Comparison of ENCODE assay signal across 1 cellular context in genomic region chr9:126914458-126915280, GRCh38.
A peak's percentile ranks its signal among the peaks of the same experiment; 100 is the strongest.
TF ChIP-seq lines count a peak whose summit lies in the region.

A gene with protein sequence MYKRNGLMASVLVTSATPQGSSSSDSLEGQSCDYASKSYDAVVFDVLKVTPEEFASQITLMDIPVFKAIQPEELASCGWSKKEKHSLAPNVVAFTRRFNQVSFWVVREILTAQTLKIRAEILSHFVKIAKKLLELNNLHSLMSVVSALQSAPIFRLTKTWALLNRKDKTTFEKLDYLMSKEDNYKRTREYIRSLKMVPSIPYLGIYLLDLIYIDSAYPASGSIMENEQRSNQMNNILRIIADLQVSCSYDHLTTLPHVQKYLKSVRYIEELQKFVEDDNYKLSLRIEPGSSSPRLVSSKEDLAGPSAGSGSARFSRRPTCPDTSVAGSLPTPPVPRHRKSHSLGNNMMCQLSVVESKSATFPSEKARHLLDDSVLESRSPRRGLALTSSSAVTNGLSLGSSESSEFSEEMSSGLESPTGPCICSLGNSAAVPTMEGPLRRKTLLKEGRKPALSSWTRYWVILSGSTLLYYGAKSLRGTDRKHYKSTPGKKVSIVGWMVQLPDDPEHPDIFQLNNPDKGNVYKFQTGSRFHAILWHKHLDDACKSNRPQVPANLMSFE (plus strand): TSS chr9:126914782. CDS start chr9:126962290, 47,508 bp downstream.

TF ChIP-seq in HepG2, 621 proteins besides CTCF, POLR2A, EP300 and RAD21 (continued from another document and continues in another):
- no peak for TF ChIP-seq TAF15 (IDR thresholded peaks at IDR 0.05; ENCODE audit: low read depth, low read length, poor library complexity, severe bottlenecking)
- TF ChIP-seq ZNF772 (CRISPR knock-in tag; IDR thresholded peaks at IDR 0.05): no peak
- TF ChIP-seq CBX2 (IDR thresholded peaks at IDR 0.05; ENCODE audit: low read depth, low read length): no peak
- TF ChIP-seq CBX2 (CRISPR knock-in tag; IDR thresholded peaks at IDR 0.05; ENCODE audit: low read depth): no peak
- no peak for TF ChIP-seq HDAC6 (IDR thresholded peaks at IDR 0.05; ENCODE audit: low read depth, low read length)
- TF ChIP-seq, protein P1, sequence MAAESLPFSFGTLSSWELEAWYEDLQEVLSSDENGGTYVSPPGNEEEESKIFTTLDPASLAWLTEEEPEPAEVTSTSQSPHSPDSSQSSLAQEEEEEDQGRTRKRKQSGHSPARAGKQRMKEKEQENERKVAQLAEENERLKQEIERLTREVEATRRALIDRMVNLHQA (CRISPR knock-in tag; IDR thresholded peaks at IDR 0.05): no peak
- TF ChIP-seq ZNF709 (CRISPR knock-in tag; IDR thresholded peaks at IDR 0.05): no peak
- TF ChIP-seq NR2F2 (IDR thresholded peaks at IDR 0.05; ENCODE audit: borderline replicate concordance, low read depth): no peak
- TF ChIP-seq GABPB1 (CRISPR knock-in tag; IDR thresholded peaks at IDR 0.05): peak; percentile 58
- no peak for TF ChIP-seq ZNF136 (CRISPR knock-in tag; IDR thresholded peaks at IDR 0.05; ENCODE audit: low read depth)
- TF ChIP-seq KDM2A (CRISPR knock-in tag; IDR thresholded peaks at IDR 0.05; ENCODE audit: borderline replicate concordance, low read depth): peak; percentile 49; the same call in 1 of the 2 replicates
- TF ChIP-seq ZMAT5 (CRISPR knock-in tag; IDR thresholded peaks at IDR 0.05; ENCODE audit: borderline replicate concordance, low read depth): no peak
- no peak for TF ChIP-seq PHF20 (CRISPR knock-in tag; IDR thresholded peaks at IDR 0.05)
- TF ChIP-seq BATF2 (CRISPR knock-in tag; IDR thresholded peaks at IDR 0.05): no peak
- peak; percentile 27; the same call in 1 of the 2 replicates for TF ChIP-seq MYC (CRISPR knock-in tag; IDR thresholded peaks at IDR 0.05; ENCODE audit: borderline replicate concordance)
- TF ChIP-seq NFYB (CRISPR knock-in tag; IDR thresholded peaks at IDR 0.05): peak; percentile 89
- TF ChIP-seq ZNF879 (CRISPR knock-in tag; IDR thresholded peaks at IDR 0.05): no peak
- peak; percentile 64 for TF ChIP-seq CREB1 (IDR thresholded peaks at IDR 0.05)
- no peak for TF ChIP-seq CREB1 (CRISPR knock-in tag; IDR thresholded peaks at IDR 0.05)
- no peak for TF ChIP-seq PAF1 (CRISPR knock-in tag; IDR thresholded peaks at IDR 0.05)
- TF ChIP-seq SP4 (CRISPR knock-in tag; IDR thresholded peaks at IDR 0.05): peak; percentile 45; the same call in 1 of the 2 replicates
- no peak for TF ChIP-seq EZH2 (conservative IDR thresholded peaks at IDR 0.05; ENCODE audit: low read depth, low read length)
- 0 out of 2 replicates have a peak, but pooled peaks have one; percentile 56 for TF ChIP-seq SALL2 (CRISPR knock-in tag; IDR thresholded peaks at IDR 0.05)
- TF ChIP-seq SPEN (CRISPR knock-in tag; IDR thresholded peaks at IDR 0.05; ENCODE audit: low read depth): no peak; the same call in 1 of the 2 replicates
- no peak for TF ChIP-seq ZNF619 (CRISPR knock-in tag; IDR thresholded peaks at IDR 0.05)
- no peak for TF ChIP-seq PPARG (CRISPR knock-in tag; conservative IDR thresholded peaks at IDR 0.05)
- no peak for TF ChIP-seq ZNF710 (CRISPR knock-in tag; IDR thresholded peaks at IDR 0.05; ENCODE audit: borderline replicate concordance)
- TF ChIP-seq KAT2B (IDR thresholded peaks at IDR 0.05; ENCODE audit: borderline replicate concordance, low read depth, low read length): no peak
- TF ChIP-seq, protein P2, sequence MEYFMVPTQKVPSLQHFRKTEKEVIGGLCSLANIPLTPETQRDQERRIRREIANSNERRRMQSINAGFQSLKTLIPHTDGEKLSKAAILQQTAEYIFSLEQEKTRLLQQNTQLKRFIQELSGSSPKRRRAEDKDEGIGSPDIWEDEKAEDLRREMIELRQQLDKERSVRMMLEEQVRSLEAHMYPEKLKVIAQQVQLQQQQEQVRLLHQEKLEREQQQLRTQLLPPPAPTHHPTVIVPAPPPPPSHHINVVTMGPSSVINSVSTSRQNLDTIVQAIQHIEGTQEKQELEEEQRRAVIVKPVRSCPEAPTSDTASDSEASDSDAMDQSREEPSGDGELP (IDR thresholded peaks at IDR 0.05; ENCODE audit: borderline replicate concordance, low read depth): peak; percentile 44; the same call in 1 of the 2 replicates
- TF ChIP-seq SCMH1 (CRISPR knock-in tag; IDR thresholded peaks at IDR 0.05; ENCODE audit: borderline replicate concordance): no peak
- no peak for TF ChIP-seq SP1 (IDR thresholded peaks at IDR 0.05)
- TF ChIP-seq SP1 (CRISPR knock-in tag; IDR thresholded peaks at IDR 0.05): 0 out of 2 replicates have a peak, but pooled peaks have one; percentile 48
- peak; percentile 13; the same call in 1 of the 3 replicates for TF ChIP-seq MXI1 (IDR thresholded peaks at IDR 0.05; ENCODE audit: borderline replicate concordance, low read depth, low read length)
- no peak for TF ChIP-seq ZNF878 (CRISPR knock-in tag; IDR thresholded peaks at IDR 0.05)
- no peak for TF ChIP-seq MAZ (IDR thresholded peaks at IDR 0.05; ENCODE audit: borderline replicate concordance, low read depth, low read length)
- TF ChIP-seq MAZ (CRISPR knock-in tag; IDR thresholded peaks at IDR 0.05; ENCODE audit: low read depth): peak; percentile 60
- 0 out of 2 replicates have a peak, but pooled peaks have one; percentile 61 for TF ChIP-seq SNAPC2 (CRISPR knock-in tag; IDR thresholded peaks at IDR 0.05)
- TF ChIP-seq ATRX (CRISPR knock-in tag; IDR thresholded peaks at IDR 0.05; ENCODE audit: borderline replicate concordance): no peak
- TF ChIP-seq, protein P3, sequence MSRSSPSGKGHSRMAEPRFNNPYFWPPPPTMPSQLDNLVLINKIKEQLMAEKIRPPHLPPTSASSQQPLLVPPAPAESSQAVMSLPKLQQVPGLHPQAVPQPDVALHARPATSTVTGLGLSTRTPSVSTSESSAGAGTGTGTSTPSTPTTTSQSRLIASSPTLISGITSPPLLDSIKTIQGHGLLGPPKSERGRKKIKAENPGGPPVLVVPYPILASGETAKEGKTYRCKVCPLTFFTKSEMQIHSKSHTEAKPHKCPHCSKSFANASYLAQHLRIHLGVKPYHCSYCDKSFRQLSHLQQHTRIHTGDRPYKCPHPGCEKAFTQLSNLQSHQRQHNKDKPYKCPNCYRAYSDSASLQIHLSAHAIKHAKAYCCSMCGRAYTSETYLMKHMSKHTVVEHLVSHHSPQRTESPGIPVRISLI (CRISPR knock-in tag; IDR thresholded peaks at IDR 0.05; ENCODE audit: borderline replicate concordance): no peak
- TF ChIP-seq, protein P4, sequence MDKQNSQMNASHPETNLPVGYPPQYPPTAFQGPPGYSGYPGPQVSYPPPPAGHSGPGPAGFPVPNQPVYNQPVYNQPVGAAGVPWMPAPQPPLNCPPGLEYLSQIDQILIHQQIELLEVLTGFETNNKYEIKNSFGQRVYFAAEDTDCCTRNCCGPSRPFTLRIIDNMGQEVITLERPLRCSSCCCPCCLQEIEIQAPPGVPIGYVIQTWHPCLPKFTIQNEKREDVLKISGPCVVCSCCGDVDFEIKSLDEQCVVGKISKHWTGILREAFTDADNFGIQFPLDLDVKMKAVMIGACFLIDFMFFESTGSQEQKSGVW (CRISPR knock-in tag; IDR thresholded peaks at IDR 0.05; ENCODE audit: borderline replicate concordance): no peak
- peak; percentile 95 for TF ChIP-seq SP2 (CRISPR knock-in tag; IDR thresholded peaks at IDR 0.05)
- TF ChIP-seq RBFOX2 (IDR thresholded peaks at IDR 0.05; ENCODE audit: low read depth, low read length): peak; percentile 53; the same call in 1 of the 2 replicates
- no peak for TF ChIP-seq ZNF264 (CRISPR knock-in tag; IDR thresholded peaks at IDR 0.05)
- no peak for TF ChIP-seq ZNF792 (CRISPR knock-in tag; IDR thresholded peaks at IDR 0.05)
- TF ChIP-seq, protein P5, sequence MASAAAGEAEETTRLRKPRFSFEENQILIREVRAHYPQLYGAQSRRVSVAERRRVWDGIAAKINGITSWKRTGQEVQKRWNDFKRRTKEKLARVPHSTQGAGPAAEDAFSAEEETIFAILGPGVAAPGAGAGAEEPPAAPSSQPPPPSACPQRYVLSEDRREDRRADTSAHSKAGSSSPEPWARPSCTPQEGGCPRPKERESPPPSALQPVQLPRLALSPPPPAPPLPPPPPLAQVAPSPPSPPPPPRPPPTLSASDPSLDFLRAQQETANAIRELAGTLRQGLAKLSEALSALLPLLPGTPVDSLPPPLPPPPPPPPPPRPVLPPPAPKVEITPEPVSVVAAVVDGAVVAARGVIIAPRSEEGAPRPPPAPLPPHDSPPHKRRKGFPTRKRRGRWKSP (CRISPR knock-in tag; IDR thresholded peaks at IDR 0.05): no peak; the same call in 1 of the 2 replicates
- TF ChIP-seq ZNF343 (CRISPR knock-in tag; IDR thresholded peaks at IDR 0.05): no peak
- no peak for TF ChIP-seq RARG (CRISPR knock-in tag; IDR thresholded peaks at IDR 0.05; ENCODE audit: low read depth)
- TF ChIP-seq HOXA7 (CRISPR knock-in tag; IDR thresholded peaks at IDR 0.05): no peak
- TF ChIP-seq ZSCAN22 (CRISPR knock-in tag; IDR thresholded peaks at IDR 0.05): no peak
- TF ChIP-seq ZFAT (CRISPR knock-in tag; conservative IDR thresholded peaks at IDR 0.05): no peak
- no peak for TF ChIP-seq ATM (IDR thresholded peaks at IDR 0.05; ENCODE audit: borderline replicate concordance)
- peak; percentile 53 for TF ChIP-seq MAX (IDR thresholded peaks at IDR 0.05)
- peak; percentile 76; the same call in 1 of the 2 replicates for TF ChIP-seq KLF12 (CRISPR knock-in tag; IDR thresholded peaks at IDR 0.05; ENCODE audit: borderline replicate concordance)
- TF ChIP-seq ZNF770 (CRISPR knock-in tag; IDR thresholded peaks at IDR 0.05): peak; percentile 66; the same call in 1 of the 2 replicates
- no peak for TF ChIP-seq ARNT2 (CRISPR knock-in tag; IDR thresholded peaks at IDR 0.05; ENCODE audit: low read depth)
- TF ChIP-seq ZNF354B (CRISPR knock-in tag; IDR thresholded peaks at IDR 0.05): no peak
- TF ChIP-seq, protein P6, sequence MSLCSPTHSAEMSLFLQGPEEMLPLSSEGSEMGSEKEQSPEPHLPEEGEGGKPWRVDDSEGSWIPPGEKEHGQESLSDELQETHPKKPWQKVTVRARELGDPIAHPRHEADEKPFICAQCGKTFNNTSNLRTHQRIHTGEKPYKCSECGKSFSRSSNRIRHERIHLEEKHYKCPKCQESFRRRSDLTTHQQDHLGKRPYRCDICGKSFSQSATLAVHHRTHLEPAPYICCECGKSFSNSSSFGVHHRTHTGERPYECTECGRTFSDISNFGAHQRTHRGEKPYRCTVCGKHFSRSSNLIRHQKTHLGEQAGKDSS (CRISPR knock-in tag; IDR thresholded peaks at IDR 0.05; ENCODE audit: borderline replicate concordance, low read depth): no peak
